17 cellular contexts compared by ENCODE assay signal in genomic region chr20:62378215-62378614, GRCh38. TPM values are rescaled to one million over a fixed set of nuclear protein-coding genes. Genes with fewer than 3 reads are reported as not detected.
A peak's percentile ranks its signal among the peaks of the same experiment; 100 is the strongest.
DNase-seq lines count a peak whose midpoint lies in the region; ATAC-seq, FAIRE-seq and TF ChIP-seq lines count a peak whose summit lies in the region.
"Had no signal": no experiment of that assay in that cellular context is flagged by ENCODE, and none has a peak within 500 bp of the region (broad histone marks: within the 10 kb centered on the region; RNA-seq: fewer than 3 reads in every experiment).

No MANE protein-coding gene starts in this region.

- H4K8ac ChIP-seq in mesendoderm (ENCODE audit: low read depth, low read length) = no peak overlapping the region

- no peak overlapping the region for H2AK5ac ChIP-seq in mesendoderm (ENCODE audit: low read length)

- H3K18ac ChIP-seq in mesendoderm (ENCODE audit: low read length) = peak overlapping the region; percentile 12

- no peak for FAIRE-seq in RCC 7860 (lab: Jason Lieb, UNC)

- H3K23ac ChIP-seq in mesendoderm (ENCODE audit: low read length) = no peak overlapping the region

- peak overlapping the region; percentile 48 for H3K9ac ChIP-seq in mammary epithelial cell (ENCODE audit: insufficient read depth, low read length)
- H3K9ac ChIP-seq in mesendoderm (ENCODE audit: low read length) = no peak overlapping the region
- H3K9ac ChIP-seq: KMS-11 had no signal

- peaks cover 0 to 75% (median 46%) of the 10 kb centered on the region in 12 donors for H3K4me1 ChIP-seq in heart left ventricle
- H3K4me1 ChIP-seq in mammary epithelial cell (ENCODE audit: insufficient read depth, low read length) = peaks cover 57% of the 10 kb centered on the region
- H3K4me1 ChIP-seq in mesendoderm (ENCODE audit: control insufficient read depth, low read depth, low read length) = no peaks in the 10 kb centered on the region

- intact Hi-C loops in heart left ventricle (cut with DNase I) (loop anchor here in 2 of 10 donors (5.0 to 10.0 kb wide), 2 partner anchors 36 to 233 kb away; partner anchors contain the start of genes PSMA7 (in 1 of the 2) and SS18L1 (in 1 of the 2)), Right ventricle myocardium inferior (cut with DNase I) (loop anchor here (10.0 kb wide), 1 partner anchor 233 kb away; the partner anchor contains the start of genes PSMA7 and SS18L1), mammary epithelial cell (cut with micrococcal nuclease) (loop anchor here (1.0 to 2.0 kb wide), 4 partner anchors 8 to 61 kb away; no protein-coding TSS in a partner anchor)

- H2BK120ac ChIP-seq in mesendoderm (ENCODE audit: low read depth, low read length) = no peak overlapping the region

- TF ChIP-seq POLR2A in heart left ventricle (IDR thresholded peaks at IDR 0.05) = no peak

- H3K27ac ChIP-seq in heart left ventricle (peak overlapping the region in 9 of 12 donors; percentile 51 to 97 (median 73)), mammary epithelial cell (ENCODE audit: insufficient read depth, low read depth, low read length) (peak overlapping the region; percentile 78), mesendoderm (ENCODE audit: low read depth, low read length) (no peak overlapping the region)
- H3K27ac ChIP-seq: brain microvascular endothelial cell, KMS-11 had no signal

- H3K36me3 Mint-ChIP-seq in T-helper 17 cell (ENCODE audit: low read depth) = peaks cover 5% of the 10 kb centered on the region

- no peak overlapping the region for H3K4me3 ChIP-seq in heart left ventricle
- peak overlapping the region in 2 of 3 experiments; percentile 26 to 37 for H3K4me3 ChIP-seq in mammary epithelial cell (replicated peaks in 1 of 3; ENCODE audit: insufficient read depth in 1 of 3, low read depth in 2 of 3, low read length in 3 of 3)
- no peak overlapping the region for H3K4me3 ChIP-seq in mesendoderm (ENCODE audit: low read length)
- H3K4me3 ChIP-seq: tibial nerve had no signal

- H3K79me1 ChIP-seq in mesendoderm (ENCODE audit: low read length) = no peaks in the 10 kb centered on the region

- peaks cover 5% of the 10 kb centered on the region for H3K4me1 Mint-ChIP-seq in T-helper 17 cell

- in situ Hi-C loops in mammary epithelial cell (cut with MboI; ENCODE audit: low sequenced_read_pairs in 2 of 2) = loop anchor here in 1 of 2 donors (25.0 kb wide), 1 partner anchor 234 kb away; no protein-coding TSS in a partner anchor

- no peak overlapping the region for H4K5ac ChIP-seq in mesendoderm (ENCODE audit: low read length)

- H3K79me2 ChIP-seq in mammary epithelial cell (ENCODE audit: insufficient read depth, low read length) (peaks cover 15% of the 10 kb centered on the region), mesendoderm (ENCODE audit: control insufficient read depth, insufficient read depth, low read length) (no peaks in the 10 kb centered on the region)

- H3K9me3 ChIP-seq in heart left ventricle = no peaks in the 10 kb centered on the region
- H3K9me3 ChIP-seq in mammary epithelial cell (replicated peaks; ENCODE audit: insufficient read depth, low read length) = no peaks in the 10 kb centered on the region
- no peaks in the 10 kb centered on the region for H3K9me3 ChIP-seq in T-helper 17 cell (ENCODE audit: control insufficient read depth, low read length, poor library complexity, severe bottlenecking)
- H3K9me3 ChIP-seq: tibial nerve had no signal

- H2BK5ac ChIP-seq in mesendoderm (ENCODE audit: low read length) = no peak overlapping the region

- BruUV-seq in mammary epithelial cell (replicated peaks; lab: Mats Ljungman, UMichigan) = no TSS peak

- CTCF ChIA-PET in mammary epithelial cell (lab: Charles Lee; ENCODE audit: low non-redundant PET) = interaction anchor here (0.6 kb wide), 1 partner anchor 74 kb away, joined by 4 read pairs; no protein-coding TSS in a partner anchor

- H2AFZ ChIP-seq in mammary epithelial cell (ENCODE audit: low read depth, low read length) = peak overlapping the region; percentile 63

- no peak overlapping the region for H3K27ac Mint-ChIP-seq in T-helper 17 cell
- H3K27ac Mint-ChIP-seq: effector memory CD8-positive, alpha-beta T cell had no signal

- no peak overlapping the region for H2BK15ac ChIP-seq in mesendoderm (replicated peaks; ENCODE audit: low read depth)

- no peak overlapping the region for H3K56ac ChIP-seq in mesendoderm (ENCODE audit: low read length)

- no peaks in the 10 kb centered on the region for H4K20me1 ChIP-seq in mammary epithelial cell (ENCODE audit: insufficient read depth, low read length)

- peaks cover 8% of the 10 kb centered on the region for H3K27me3 Mint-ChIP-seq in T-helper 17 cell

- peak overlapping the region; percentile 46 for H3K4ac ChIP-seq in mesendoderm (ENCODE audit: low read depth, low read length)

- H3K27me3 ChIP-seq in heart left ventricle (no peaks in the 10 kb centered on the region), mammary epithelial cell (ENCODE audit: insufficient read depth, low read length) (no peaks in the 10 kb centered on the region), mesendoderm (ENCODE audit: insufficient read depth, low read length, poor library complexity) (no peaks in the 10 kb centered on the region)
- H3K27me3 ChIP-seq: brain microvascular endothelial cell, tibial nerve had no signal

- DNase-seq in heart left ventricle = no peak
- no peak for DNase-seq in Right ventricle myocardium inferior (ENCODE audit: missing footprints)
- peak; percentile 94 for DNase-seq in mammary epithelial cell
- peak; percentile 62 for DNase-seq in mesendoderm
- peak; percentile 83 for DNase-seq in ureter (ENCODE audit: low spot score)
- DNase-seq in cerebellar cortex (ENCODE audit: low spot score) = no peak
- DNase-seq in T-helper 17 cell = no peak
- DNase-seq in RCC 7860 (ENCODE audit: low spot score) = no peak
- DNase-seq: activated naive CD4-positive, alpha-beta T cell; brain microvascular endothelial cell; effector memory CD8-positive, alpha-beta T cell; NCI-H1417 treated with DMSO at 0.1 percent for 48 hours had no signal

- no peaks in the 10 kb centered on the region for H3K36me3 ChIP-seq in heart left ventricle
- H3K36me3 ChIP-seq in mammary epithelial cell (ENCODE audit: insufficient read depth, low read length) = no peaks in the 10 kb centered on the region
- no peaks in the 10 kb centered on the region for H3K36me3 ChIP-seq in mesendoderm (ENCODE audit: control insufficient read depth, insufficient read depth, low read length)
- H3K36me3 ChIP-seq: tibial nerve had no signal

- TF ChIP-seq CTCF in heart left ventricle (IDR thresholded peaks at IDR 0.05) (no peak), mammary epithelial cell (conservative IDR thresholded peaks at IDR 0.05 in 1 of 2, IDR thresholded peaks at IDR 0.05 in 1 of 2; ENCODE audit: extremely low read depth in 1 of 2, insufficient read depth in 1 of 2, low read depth in 1 of 2, low read length in 2 of 2) (no peak)

- 58 to 78% (median 69%) methylated on average over 10 to 22 of the region's 22 CpGs for WGBS in heart left ventricle, 4 donors
- WGBS in mammary epithelial cell (ENCODE audit: low coverage, missing lambda C conversion rate) = 4% methylated on average over 18 of the region's 22 CpGs
- WGBS in mesendoderm (ENCODE audit: extremely low coverage, insufficient coverage, low lambda C conversion rate) = no CpG with 5 or more reads among the region's 22 CpGs

- ATAC-seq in heart left ventricle (no peak), Right ventricle myocardium inferior (no peak), T-helper 17 cell (no peak)
- ATAC-seq: effector memory CD8-positive, alpha-beta T cell had no signal

- H3K4me3 Mint-ChIP-seq in T-helper 17 cell = no peak overlapping the region
- H3K4me3 Mint-ChIP-seq: effector memory CD8-positive, alpha-beta T cell had no signal

- dilution Hi-C loops in mammary epithelial cell (cut with HindIII; ENCODE audit: low sequenced_read_pairs) = no loop called here

- H3K4me2 ChIP-seq in mammary epithelial cell (ENCODE audit: insufficient read depth, low read depth, low read length) = peak overlapping the region; percentile 86
- H3K4me2 ChIP-seq in mesendoderm (ENCODE audit: low read length) = no peak overlapping the region
- H3K4me2 ChIP-seq: KMS-11 had no signal

RNA-seq across cellular contexts. Expression of gene RPS21, which starts 8.7 kb away (rescaled TPM):
- total RNA-seq in heart left ventricle (100 to 1,000 TPM; 434 to 831 (median 670) TPM), Right ventricle myocardium inferior (782 TPM), mammary epithelial cell (1,000 to 10,000 TPM in 1 of 2 donors, 100 to 1,000 TPM in 1; 894 to 1,553 TPM), ureter (1,691 TPM), T-helper 17 cell (1,000 to 10,000 TPM; 2,821 to 2,836 TPM)
- polyA plus RNA-seq in heart left ventricle (1,000 to 10,000 TPM; 1,943 to 3,051 TPM), mammary epithelial cell (3,470 TPM)
- 261 TPM for polyA minus RNA-seq in mammary epithelial cell
- 3,271 TPM for polyA plus RNA-seq in mesendoderm (2013, experiment 1 of 2)
- polyA plus RNA-seq in mesendoderm (2013, experiment 2 of 2) = 3,207 TPM

RNA-seq across cellular contexts. Expression of gene LAMA5, which starts 11.1 kb away (rescaled TPM):
- total RNA-seq in heart left ventricle (100 to 1,000 TPM in 1 of 9 donors, 10 to 100 TPM in 8; 57.4 to 107 (median 73.6) TPM), Right ventricle myocardium inferior (89.3 TPM), mammary epithelial cell (100 to 1,000 TPM in 1 of 2 donors, 10 to 100 TPM in 1; 71.3 to 220 TPM), ureter (433 TPM), T-helper 17 cell (under 1 TPM; 0.50 to 0.72 TPM)
- polyA plus RNA-seq in heart left ventricle (100 to 1,000 TPM in 1 of 2 donors, 10 to 100 TPM in 1; 72.0 to 128 TPM), mammary epithelial cell (9.7 TPM)
- polyA minus RNA-seq in mammary epithelial cell = 19.0 TPM
- 39.1 TPM for polyA plus RNA-seq in mesendoderm (2013, experiment 1 of 2)
- 37.2 TPM for polyA plus RNA-seq in mesendoderm (2013, experiment 2 of 2)

RNA-seq across cellular contexts. Expression of gene CABLES2, which starts 28.9 kb away (rescaled TPM):
- total RNA-seq in heart left ventricle (10 to 100 TPM in 2 of 9 donors, 1 to 10 TPM in 7; 6.1 to 12.0 (median 8.8) TPM), Right ventricle myocardium inferior (18.1 TPM), mammary epithelial cell (1 to 10 TPM; 2.3 to 4.4 TPM), ureter (4.0 TPM), T-helper 17 cell (1 to 10 TPM; 4.5 to 5.6 TPM)
- polyA plus RNA-seq in heart left ventricle (10 to 100 TPM in 1 of 2 donors, 1 to 10 TPM in 1; 2.9 to 10.7 TPM), mammary epithelial cell (4.7 TPM)
- polyA minus RNA-seq in mammary epithelial cell = 12.8 TPM
- polyA plus RNA-seq in mesendoderm (2013, experiment 1 of 2) = 4.4 TPM
- polyA plus RNA-seq in mesendoderm (2013, experiment 2 of 2) = 4.3 TPM

RNA-seq across cellular contexts. Expression of gene RBBP8NL, which starts 49.1 kb away (rescaled TPM):
- total RNA-seq in heart left ventricle (not detected), Right ventricle myocardium inferior (not detected), mammary epithelial cell (under 1 TPM in 1 of 2 donors, not detected in 1; 0.14 TPM), ureter (11.4 TPM), T-helper 17 cell (not detected)
- polyA plus RNA-seq in heart left ventricle (not detected), mammary epithelial cell (0.03 TPM)
- polyA minus RNA-seq in mammary epithelial cell = not detected
- polyA plus RNA-seq in mesendoderm (2013, experiment 1 of 2) = 0.31 TPM
- 0.36 TPM for polyA plus RNA-seq in mesendoderm (2013, experiment 2 of 2)
- total RNA-seq: kidney epithelial cell, OCI-LY7, posterior vena cava, tibial nerve had no signal

Comparison
In these comparisons a context has a peak if more than half of its experiments do, and no peak if none do; other contexts are left out.
1. DNase-seq: peak in mammary epithelial cell (single experiment), mesendoderm (single experiment) and ureter (single experiment); none in heart left ventricle (0 of 5), Right ventricle myocardium inferior (single experiment), cerebellar cortex (single experiment), T-helper 17 cell (0 of 3) and RCC 7860 (single experiment).
2. H3K4me3 ChIP-seq: peak in mammary epithelial cell (2 of 3); none in heart left ventricle (0 of 12) and mesendoderm (single experiment).
3. RNA of gene LAMA5, which starts 11.1 kb away (total RNA-seq): 433 TPM in ureter (single experiment), 71.3 to 220 TPM in mammary epithelial cell, 89.3 TPM in Right ventricle myocardium inferior (single experiment) and 57.4 to 107 TPM in heart left ventricle; 0.50 to 0.72 TPM in T-helper 17 cell; every median in the first group is over 10 times any median in the second.